In genomic region chr1:25117233-25117823, GRCh38 we compare ENCODE assay signal across 11 cellular contexts.
DNase-seq lines count a peak whose midpoint lies in the region; ATAC-seq and TF ChIP-seq lines count a peak whose summit lies in the region.
"Had no signal": no experiment of that assay in that cellular context is flagged by ENCODE, and none has a peak within 500 bp of the region (broad histone marks: within the 10 kb centered on the region; RNA-seq: fewer than 3 reads in every experiment).

No MANE protein-coding gene starts in this region.

- H3K36me3 Mint-ChIP-seq in activated T-cell treated with anti-CD3 and anti-CD28 coated beads, Interleukin-2, amount 50 U/mL, for 4 hours (ENCODE audit: insufficient read depth) = no peaks in the 10 kb centered on the region
- H3K36me3 Mint-ChIP-seq in stimulated activated naive B cell treated with anti-CD40 and anti-IgM and Interleukin-4, amounts not matched to agents 10 μg/mL and 1 μg/mL and 100 μg/mL, for 72 hours = no peaks in the 10 kb centered on the region
- H3K36me3 Mint-ChIP-seq: CD4-positive, alpha-beta memory T cell; T-cell had no signal

- H3K9me3 Mint-ChIP-seq in activated T-cell treated with anti-CD3 and anti-CD28 coated beads, Interleukin-2, amount 50 U/mL, for 4 hours = no peaks in the 10 kb centered on the region
- peaks cover 0 to 2% of the 10 kb centered on the region in 2 donors for H3K9me3 Mint-ChIP-seq in stimulated activated naive B cell treated with anti-CD40 and anti-IgM and Interleukin-4, amounts not matched to agents 10 μg/mL and 1 μg/mL and 100 μg/mL, for 72 hours
- H3K9me3 Mint-ChIP-seq: T-cell had no signal

- H3K4me3 ChIP-seq in NT2/D1 (ENCODE audit: insufficient read length, low read depth) (no peak overlapping the region), epithelial cell of esophagus (ENCODE audit: low read length) (no peak overlapping the region)
- H3K4me3 ChIP-seq: gastroesophageal sphincter had no signal

- no peaks in the 10 kb centered on the region for H3K9me3 ChIP-seq in NT2/D1 (ENCODE audit: insufficient read depth, low read length)

- H3K4me1 ChIP-seq in NT2/D1 (ENCODE audit: insufficient read depth, insufficient read length) = no peaks in the 10 kb centered on the region
- H3K4me1 ChIP-seq: gastroesophageal sphincter had no signal

- H3K36me3 ChIP-seq in NT2/D1 (ENCODE audit: insufficient read depth, insufficient read length, low read length) = no peaks in the 10 kb centered on the region
- H3K36me3 ChIP-seq: gastroesophageal sphincter had no signal

- H3K9ac ChIP-seq in NT2/D1 (ENCODE audit: insufficient read length, low read depth) = no peak overlapping the region

- peak; percentile 39 for DNase-seq in activated T-cell treated with anti-CD3 and anti-CD28 coated beads, Interleukin-2, amount 50 U/mL, for 1 hour
- no peak for DNase-seq in activated T-cell treated with anti-CD3 and anti-CD28 coated beads, Interleukin-2, amount 50 U/mL, for 4 hours
- DNase-seq in NT2/D1 (ENCODE audit: low read depth, low spot score) (peak; percentile 55), epithelial cell of esophagus (ENCODE audit: low read depth) (peak; percentile 49), SIG-M5 treated with dmso at 0.1 percent for 504 hours (lab: John Stamatoyannopoulos, UW; ENCODE audit: unreplicated experiment) (no peak), hippocampal formation (lab: John Stamatoyannopoulos, UW) (no peak)
- no peak for DNase-seq in stimulated activated naive B cell treated with anti-CD40 and anti-IgM and Interleukin-4, amounts not matched to agents 10 μg/mL and 1 μg/mL and 100 μg/mL, for 72 hours
- DNase-seq: CD4-positive, alpha-beta memory T cell had no signal

- no peak overlapping the region for H3K27ac Mint-ChIP-seq in stimulated activated naive B cell treated with anti-CD40 and anti-IgM and Interleukin-4, amounts not matched to agents 10 μg/mL and 1 μg/mL and 100 μg/mL, for 72 hours
- H3K27ac Mint-ChIP-seq: CD4-positive, alpha-beta memory T cell; T-cell had no signal

- H3K27me3 Mint-ChIP-seq in activated T-cell treated with anti-CD3 and anti-CD28 coated beads, Interleukin-2, amount 50 U/mL, for 4 hours (ENCODE audit: low read depth) = peaks cover 2% of the 10 kb centered on the region
- H3K27me3 Mint-ChIP-seq in stimulated activated naive B cell treated with anti-CD40 and anti-IgM and Interleukin-4, amounts not matched to agents 10 μg/mL and 1 μg/mL and 100 μg/mL, for 72 hours = peaks cover 17 to 28% of the 10 kb centered on the region in 2 donors

- H3K4me1 Mint-ChIP-seq in activated T-cell treated with anti-CD3 and anti-CD28 coated beads, Interleukin-2, amount 50 U/mL, for 4 hours (ENCODE audit: low read depth) = peaks cover 22% of the 10 kb centered on the region
- peaks cover 15 to 33% of the 10 kb centered on the region in 2 donors for H3K4me1 Mint-ChIP-seq in stimulated activated naive B cell treated with anti-CD40 and anti-IgM and Interleukin-4, amounts not matched to agents 10 μg/mL and 1 μg/mL and 100 μg/mL, for 72 hours

- peaks cover 2% of the 10 kb centered on the region for H3K27me3 ChIP-seq in NT2/D1 (ENCODE audit: insufficient read depth, insufficient read length)

- no peak for ATAC-seq in activated T-cell treated with anti-CD3 and anti-CD28 coated beads, Interleukin-2, amount 50 U/mL, for 4 hours
- ATAC-seq in stimulated activated naive B cell treated with anti-CD40 and anti-IgM and Interleukin-4, amounts not matched to agents 10 μg/mL and 1 μg/mL and 100 μg/mL, for 72 hours (replicated peaks) = peak; percentile 63 to 67
- no peak for ATAC-seq in GM21447 (IDR thresholded peaks at IDR 0.05; ENCODE audit: unreplicated experiment)
- ATAC-seq: gastroesophageal sphincter had no signal

- peak; percentile 55 for TF ChIP-seq CTCF in epithelial cell of esophagus (IDR thresholded peaks at IDR 0.05; ENCODE audit: insufficient read depth, low read depth, low read length, missing control alignments)

- H3K4me3 Mint-ChIP-seq in activated T-cell treated with anti-CD3 and anti-CD28 coated beads, Interleukin-2, amount 50 U/mL, for 4 hours = no peak overlapping the region
- no peak overlapping the region for H3K4me3 Mint-ChIP-seq in stimulated activated naive B cell treated with anti-CD40 and anti-IgM and Interleukin-4, amounts not matched to agents 10 μg/mL and 1 μg/mL and 100 μg/mL, for 72 hours
- H3K4me3 Mint-ChIP-seq: CD4-positive, alpha-beta memory T cell; T-cell had no signal

Comparison
In these comparisons a context has a peak if more than half of its experiments do, and no peak if none do; other contexts are left out.
1. DNase-seq: peak in activated T-cell treated with anti-CD3 and anti-CD28 coated beads, Interleukin-2, amount 50 U/mL, for 1 hour (single experiment), NT2/D1 (single experiment) and epithelial cell of esophagus (single experiment); none in activated T-cell treated with anti-CD3 and anti-CD28 coated beads, Interleukin-2, amount 50 U/mL, for 4 hours (single experiment), stimulated activated naive B cell treated with anti-CD40 and anti-IgM and Interleukin-4, amounts not matched to agents 10 μg/mL and 1 μg/mL and 100 μg/mL, for 72 hours (single experiment), SIG-M5 treated with dmso at 0.1 percent for 504 hours (single experiment) and hippocampal formation (0 of 2).
2. ATAC-seq: peak in stimulated activated naive B cell treated with anti-CD40 and anti-IgM and Interleukin-4, amounts not matched to agents 10 μg/mL and 1 μg/mL and 100 μg/mL, for 72 hours (2 of 2); none in activated T-cell treated with anti-CD3 and anti-CD28 coated beads, Interleukin-2, amount 50 U/mL, for 4 hours (0 of 2) and GM21447 (single experiment).